Comparison of ENCODE assay signal across 10 cellular contexts in genomic region chr19:38252935-38253691, GRCh38. TPM values are rescaled to one million over a fixed set of nuclear protein-coding genes. Genes with fewer than 3 reads are reported as not detected.
DNase-seq lines count a peak whose midpoint lies in the region; ATAC-seq and TF ChIP-seq lines count a peak whose summit lies in the region.
"Had no signal": no experiment of that assay in that cellular context is flagged by ENCODE, and none has a peak within 500 bp of the region (broad histone marks: within the 10 kb centered on the region; RNA-seq: fewer than 3 reads in every experiment).

No MANE protein-coding gene starts in this region.

- POLR2A ChIA-PET in activated B cell treated with CpG ODN at 0.5 μM for 24 hours (lab: Charles Lee), result interaction anchor here (0.6 to 5.1 kb wide), 5 partner anchors 9 to 121 kb away, joined by 4 to 42 read pairs (median 8); partner anchors contain the start of genes PSMD8 and SPINT2

- no peaks in the 10 kb centered on the region for H3K36me3 Mint-ChIP-seq in activated B cell treated with CpG ODN at 0.5 μM for 24 hours (ENCODE audit: low read depth)

- intact Hi-C loops in activated B cell treated with CpG ODN at 0.5 μM for 24 hours (cut with micrococcal nuclease), result loop anchor here (1.0 kb wide), 2 partner anchors 9 to 11 kb away; partner anchors contain the start of gene SPINT2

- peak; percentile 75 for ATAC-seq in activated B cell treated with CpG ODN at 0.5 μM for 24 hours (ENCODE audit: low read depth)
- ATAC-seq in GM18519 (IDR thresholded peaks at IDR 0.05; ENCODE audit: low FRiP score, unreplicated experiment), result no peak
- ATAC-seq: activated T-cell treated with anti-CD3 and anti-CD28 coated beads, Interleukin-2, amount 50 U/mL, for 72 hours had no signal

- no peak overlapping the region for H3K9ac ChIP-seq in iPS-15b (ENCODE audit: low read depth, low read length)

- H3K4me3 ChIP-seq in iPS-15b (ENCODE audit: low read depth, low read length), result peak overlapping the region; percentile 26

- no peaks in the 10 kb centered on the region for H3K9me3 ChIP-seq in iPS-15b (ENCODE audit: control insufficient read depth, insufficient read depth, low read length)

- H3K4me1 Mint-ChIP-seq in activated B cell treated with CpG ODN at 0.5 μM for 24 hours, result peaks cover 63% of the 10 kb centered on the region

- no peaks in the 10 kb centered on the region for H3K27me3 Mint-ChIP-seq in activated B cell treated with CpG ODN at 0.5 μM for 24 hours

- CTCF ChIA-PET in activated B cell treated with CpG ODN at 0.5 μM for 24 hours (lab: Charles Lee), result interaction anchor here (1.8 to 4.0 kb wide), 3 partner anchors 10 to 18 kb away, joined by 4 to 26 read pairs (median 5); no protein-coding TSS in a partner anchor

- H3K4me3 Mint-ChIP-seq in activated B cell treated with CpG ODN at 0.5 μM for 24 hours, result peak overlapping the region; percentile 73
- H3K4me3 Mint-ChIP-seq: activated T-cell treated with anti-CD3 and anti-CD28 coated beads, Interleukin-2, amount 50 U/mL, for 72 hours had no signal

- peak overlapping the region; percentile 76 for H3K27ac Mint-ChIP-seq in activated B cell treated with CpG ODN at 0.5 μM for 24 hours
- H3K27ac Mint-ChIP-seq: activated T-cell treated with anti-CD3 and anti-CD28 coated beads, Interleukin-2, amount 50 U/mL, for 72 hours had no signal

- peaks cover 6% of the 10 kb centered on the region for H3K36me3 ChIP-seq in iPS-15b (ENCODE audit: control insufficient read depth, insufficient read depth, low read length)

- H3K27me3 ChIP-seq in iPS-15b (ENCODE audit: control insufficient read depth, insufficient read depth, low read length), result peaks cover 7% of the 10 kb centered on the region

- TF ChIP-seq CTCF in activated B cell treated with CpG ODN at 0.5 μM for 24 hours (IDR thresholded peaks at IDR 0.05), result no peak

- DNase-seq in ELF-1 (ENCODE audit: low read depth, low spot score), result peak; percentile 58
- DNase-seq in activated B cell treated with CpG ODN at 0.5 μM for 24 hours, result peak; percentile 62
- peak; percentile 22 for DNase-seq in retina
- DNase-seq in NCI-H2107 treated with DMSO at 0.1 percent for 48 hours (lab: John Stamatoyannopoulos, UW; ENCODE audit: unreplicated experiment), result no peak
- DNase-seq in NK-92 (lab: John Stamatoyannopoulos, UW; ENCODE audit: unreplicated experiment), result no peak
- no peak for DNase-seq in Kasumi-1 (lab: John Stamatoyannopoulos, UW)
- DNase-seq: activated T-cell treated with anti-CD3 and anti-CD28 coated beads, Interleukin-2, amount 50 U/mL, for 72 hours; DMS79 had no signal

- H3K4me1 ChIP-seq in iPS-15b (ENCODE audit: control insufficient read depth, insufficient read depth, low read length), result peaks cover 17% of the 10 kb centered on the region

- no peaks in the 10 kb centered on the region for H3K9me3 Mint-ChIP-seq in activated B cell treated with CpG ODN at 0.5 μM for 24 hours
- H3K9me3 Mint-ChIP-seq: activated T-cell treated with anti-CD3 and anti-CD28 coated beads, Interleukin-2, amount 50 U/mL, for 72 hours had no signal

RNA-seq across cellular contexts. Expression of gene PPP1R14A, which starts 3.1 kb away (rescaled TPM):
- 17.2 and 17.4 TPM in 2 replicates for total RNA-seq in activated B cell treated with CpG ODN at 0.5 μM for 24 hours

RNA-seq across cellular contexts. Expression of gene SPINT2, which starts 11.3 kb away (rescaled TPM):
- 70.3 and 73.4 TPM in 2 replicates for total RNA-seq in activated B cell treated with CpG ODN at 0.5 μM for 24 hours

RNA-seq across cellular contexts. Expression of gene DPF1, which starts 29.1 kb away (rescaled TPM):
- total RNA-seq in activated B cell treated with CpG ODN at 0.5 μM for 24 hours, result not detected in 2 replicates

RNA-seq across cellular contexts. Expression of gene C19orf33, which starts 50.9 kb away (rescaled TPM):
- total RNA-seq in activated B cell treated with CpG ODN at 0.5 μM for 24 hours, result 0.58 TPM in 1 of 2 replicates, not detected in the other
- total RNA-seq: activated T-cell treated with anti-CD3 and anti-CD28 coated beads, Interleukin-2, amount 50 U/mL, for 72 hours had no signal

Comparison
In these comparisons a context has a peak if more than half of its experiments do, and no peak if none do; other contexts are left out.
1. DNase-seq: peak in ELF-1 (single experiment), activated B cell treated with CpG ODN at 0.5 μM for 24 hours (single experiment) and retina (single experiment); none in NCI-H2107 treated with DMSO at 0.1 percent for 48 hours (single experiment), NK-92 (single experiment) and Kasumi-1 (0 of 2).